Comparison of ENCODE assay signal across 9 cellular contexts in genomic region chr5:132466453-132467291, GRCh38. TPM values are rescaled to one million over a fixed set of nuclear protein-coding genes. Genes with fewer than 3 reads are reported as not detected.
DNase-seq lines count a peak whose midpoint lies in the region; ATAC-seq and TF ChIP-seq lines count a peak whose summit lies in the region.
"Had no signal": no experiment of that assay in that cellular context is flagged by ENCODE, and none has a peak within 500 bp of the region (broad histone marks: within the 10 kb centered on the region; RNA-seq: fewer than 3 reads in every experiment).

No MANE protein-coding gene starts in this region.

- ATAC-seq in GM21529 (IDR thresholded peaks at IDR 0.05; ENCODE audit: unreplicated experiment): peak; percentile 62
- peak; percentile 62 for ATAC-seq in Right ventricle myocardium superior (ENCODE audit: poor library complexity)

- H3K27ac Mint-ChIP-seq in stimulated activated naive CD8-positive, alpha-beta T cell treated with anti-CD3 and anti-CD28 coated beads, Interleukin-15, Interleukin-2, amounts not matched to agents 100 ng/mL and 50 ng/mL, for 24 hours: peak overlapping the region; percentile 77

- intact Hi-C loops in Right ventricle myocardium superior (cut with DNase I): no loop called here

- H3K36me3 Mint-ChIP-seq in stimulated activated naive CD8-positive, alpha-beta T cell treated with anti-CD3 and anti-CD28 coated beads, Interleukin-15, Interleukin-2, amounts not matched to agents 100 ng/mL and 50 ng/mL, for 24 hours (ENCODE audit: low read depth): peaks cover 35% of the 10 kb centered on the region

- peak overlapping the region; percentile 99 for H3K27ac ChIP-seq in KOPT-K1 (ENCODE audit: low read depth, low read length, poor library complexity, severe bottlenecking)
- H3K27ac ChIP-seq: SK-N-MC had no signal

- TF ChIP-seq CTCF in GM10266 (IDR thresholded peaks at IDR 0.05; ENCODE audit: control insufficient read depth, insufficient read depth, low read depth, missing control alignments): no peak

- no peaks in the 10 kb centered on the region for H3K9me3 ChIP-seq in KOPT-K1 (ENCODE audit: insufficient read depth, low read length, poor library complexity, severe bottlenecking)

- peak; percentile 65 for DNase-seq in GM10266 (ENCODE audit: extremely low spot score)
- peak; percentile 77 to 79 for DNase-seq in activated T-cell treated with anti-CD3 and anti-CD28 coated beads, Interleukin-2, amount 50 U/mL, for 48 hours
- peak; percentile 78 for DNase-seq in Right ventricle myocardium superior
- DNase-seq in NCI-H524 (lab: John Stamatoyannopoulos, UW): no peak
- DNase-seq in islet precursor cell: no peak

- H3K4me1 Mint-ChIP-seq in stimulated activated naive CD8-positive, alpha-beta T cell treated with anti-CD3 and anti-CD28 coated beads, Interleukin-15, Interleukin-2, amounts not matched to agents 100 ng/mL and 50 ng/mL, for 24 hours (ENCODE audit: low read depth): peaks cover 100% of the 10 kb centered on the region

- peaks cover 45% of the 10 kb centered on the region for H3K36me3 ChIP-seq in KOPT-K1 (ENCODE audit: insufficient read depth, low read length)

- no peaks in the 10 kb centered on the region for H3K9me3 Mint-ChIP-seq in stimulated activated naive CD8-positive, alpha-beta T cell treated with anti-CD3 and anti-CD28 coated beads, Interleukin-15, Interleukin-2, amounts not matched to agents 100 ng/mL and 50 ng/mL, for 24 hours

- H3K4me3 Mint-ChIP-seq in stimulated activated naive CD8-positive, alpha-beta T cell treated with anti-CD3 and anti-CD28 coated beads, Interleukin-15, Interleukin-2, amounts not matched to agents 100 ng/mL and 50 ng/mL, for 24 hours: peak overlapping the region; percentile 72

- H3K27me3 Mint-ChIP-seq in stimulated activated naive CD8-positive, alpha-beta T cell treated with anti-CD3 and anti-CD28 coated beads, Interleukin-15, Interleukin-2, amounts not matched to agents 100 ng/mL and 50 ng/mL, for 24 hours: no peaks in the 10 kb centered on the region

RNA-seq across cellular contexts. Expression of gene IRF1, which starts 23.9 kb away (rescaled TPM):
- total RNA-seq in Right ventricle myocardium superior: 12.5 TPM

Comparison
In these comparisons a context has a peak if more than half of its experiments do, and no peak if none do; other contexts are left out.
1. DNase-seq: peak in GM10266 (single experiment), activated T-cell treated with anti-CD3 and anti-CD28 coated beads, Interleukin-2, amount 50 U/mL, for 48 hours (2 of 2) and Right ventricle myocardium superior (single experiment); none in NCI-H524 (0 of 2) and islet precursor cell (single experiment).